In the genomic region with DNA sequence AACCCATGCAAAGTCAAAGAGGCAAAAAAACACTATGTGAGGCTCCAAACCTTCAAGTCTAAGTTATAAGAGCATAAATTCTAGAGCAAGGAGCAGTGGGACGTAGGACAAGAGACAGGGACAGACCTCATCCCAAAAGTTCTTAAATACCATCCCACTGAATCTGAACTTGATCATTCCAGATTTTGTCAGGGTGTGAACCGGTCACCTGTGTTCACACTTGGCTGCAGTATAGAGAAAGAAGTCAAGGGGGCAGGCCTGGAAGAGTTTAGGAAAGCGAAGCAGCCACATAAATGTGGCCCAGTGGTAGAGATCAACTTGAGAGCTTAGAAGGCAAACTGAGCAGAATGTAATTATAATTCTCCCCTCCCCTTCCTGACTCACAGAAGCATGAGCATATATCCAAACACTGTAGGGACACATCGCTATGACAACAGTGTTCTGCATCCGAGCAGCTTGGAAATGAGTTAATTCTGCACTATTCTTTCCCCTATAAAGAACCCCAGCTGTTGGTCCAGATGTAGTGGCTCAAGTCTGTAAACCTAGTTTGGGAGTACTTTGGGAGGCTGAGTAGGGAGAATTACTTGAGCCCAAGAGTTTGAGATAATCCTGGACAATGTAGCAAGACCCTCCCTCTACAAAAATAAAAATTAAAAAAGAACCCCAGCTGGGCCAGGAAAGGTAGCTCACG, we compare ENCODE assay signal across 13 cellular contexts. TPM values are rescaled to one million over a fixed set of nuclear protein-coding genes. Genes with fewer than 3 reads are reported as not detected.
DNase-seq lines count a peak whose midpoint lies in the region; ATAC-seq and TF ChIP-seq lines count a peak whose summit lies in the region.
"Had no signal": no experiment of that assay in that cellular context is flagged by ENCODE, and none has a peak within 500 bp of the region (broad histone marks: within the 10 kb centered on the region; RNA-seq: fewer than 3 reads in every experiment).

No MANE protein-coding gene starts in this region.

- H3K27me3 ChIP-seq in brain microvascular endothelial cell (replicated peaks): no peaks in the 10 kb centered on the region
- H3K27me3 ChIP-seq: ascending aorta, esophagus muscularis mucosa had no signal

- TF ChIP-seq CTCF in brain microvascular endothelial cell (IDR thresholded peaks at IDR 0.05; ENCODE audit: low read depth, low read length, missing control alignments): no peak

- DNase-seq in AG20443 (ENCODE audit: low spot score) (peak; percentile 55), HS-5 (ENCODE audit: low read depth) (peak; percentile 31), brain microvascular endothelial cell (peak; percentile 79), lung microvascular endothelial cell (ENCODE audit: low read depth in 2 of 2) (peak; percentile 40 to 69), GF-D8 (lab: John Stamatoyannopoulos, UW) (no peak), NCI-H748 treated with DMSO at 0.1 percent for 48 hours (lab: John Stamatoyannopoulos, UW) (no peak)
- DNase-seq in stimulated activated CD4-positive, alpha-beta T cell treated with anti-CD3 and anti-CD28 coated beads, Interleukin-15, amount 100 ng/mL, for 24 hours: no peak
- DNase-seq: DMS79, NCI-H2029, T-helper 2 cell had no signal

- H3K27ac ChIP-seq in brain microvascular endothelial cell: peak overlapping the region; percentile 19
- H3K27ac ChIP-seq: ascending aorta, esophagus muscularis mucosa had no signal

- no peak for ATAC-seq in HG03520 (IDR thresholded peaks at IDR 0.05; ENCODE audit: unreplicated experiment)

- in situ Hi-C loops in brain microvascular endothelial cell (cut with HindIII; ENCODE audit: low pct_ligation_motif_present, low sequenced_read_pairs): no loop called here

- H3K4me3 ChIP-seq in brain microvascular endothelial cell (ENCODE audit: low read depth, low read length): no peak overlapping the region
- H3K4me3 ChIP-seq: ascending aorta, esophagus muscularis mucosa had no signal

- peaks cover 27% of the 10 kb centered on the region for H3K36me3 ChIP-seq in brain microvascular endothelial cell (replicated peaks)

RNA-seq across cellular contexts. Expression of gene AKR7A2, which starts 2.7 kb away (rescaled TPM):
- 42.1 and 48.6 TPM in 2 replicates for total RNA-seq in lung microvascular endothelial cell

RNA-seq across cellular contexts. Expression of gene SLC66A1, which starts 2.9 kb away (rescaled TPM):
- 10.7 and 12.3 TPM in 2 replicates for total RNA-seq in lung microvascular endothelial cell

RNA-seq across cellular contexts. Expression of gene AKR7A3, which starts 20.7 kb away (rescaled TPM):
- under 0.01 and 0.22 TPM in 2 replicates for total RNA-seq in lung microvascular endothelial cell

RNA-seq across cellular contexts. Expression of gene MRTO4, which starts 57.7 kb away (rescaled TPM):
- total RNA-seq in lung microvascular endothelial cell: 16.7 and 17.0 TPM in 2 replicates

RNA-seq across cellular contexts. Expression of gene EMC1, which starts 57.9 kb away (rescaled TPM):
- total RNA-seq in lung microvascular endothelial cell: 39.4 and 43.3 TPM in 2 replicates

Comparison
In these comparisons a context has a peak if more than half of its experiments do, and no peak if none do; other contexts are left out.
1. DNase-seq: peak in AG20443 (single experiment), HS-5 (single experiment), brain microvascular endothelial cell (single experiment) and lung microvascular endothelial cell (2 of 2); none in GF-D8 (single experiment), stimulated activated CD4-positive, alpha-beta T cell treated with anti-CD3 and anti-CD28 coated beads, Interleukin-15, amount 100 ng/mL, for 24 hours (single experiment) and NCI-H748 treated with DMSO at 0.1 percent for 48 hours (single experiment).